1 cellular context compared by ENCODE assay signal in genomic region chr4:75673027-75673958, GRCh38.
TF ChIP-seq lines count a peak whose summit lies in the region.

Gene G3BP2, minus strand, starts transcription at chr4:75673411. Its CDS starts 11,386 bp downstream, at chr4:75662025.

TF ChIP-seq in HepG2, 621 proteins besides CTCF, POLR2A, EP300 and RAD21 (continued from another document and continues in another):
- TF ChIP-seq ARID5B (CRISPR knock-in tag; IDR thresholded peaks at IDR 0.05) (peak; percentile 52; the same call in 1 of the 2 replicates), HOXA3 (CRISPR knock-in tag; IDR thresholded peaks at IDR 0.05) (peak; percentile 92), ZNF776 (CRISPR knock-in tag; IDR thresholded peaks at IDR 0.05) (0 out of 2 replicates have a peak, but pooled peaks have one; percentile 43), ZNF772 (CRISPR knock-in tag; IDR thresholded peaks at IDR 0.05) (peak; percentile 98), TSC22D2 (CRISPR knock-in tag; IDR thresholded peaks at IDR 0.05; ENCODE audit: borderline replicate concordance) (peak; percentile 73; the same call in 1 of the 2 replicates), ZNF224 (CRISPR knock-in tag; IDR thresholded peaks at IDR 0.05) (peak; percentile 98), SMARCC2 (IDR thresholded peaks at IDR 0.05) (no peak), ARNTL (CRISPR knock-in tag; IDR thresholded peaks at IDR 0.05) (peak; percentile 43; the same call in 1 of the 2 replicates), MZF1 (CRISPR knock-in tag; IDR thresholded peaks at IDR 0.05; ENCODE audit: borderline replicate concordance) (0 out of 2 replicates have a peak, but pooled peaks have one; percentile 40), ZBTB39 (CRISPR knock-in tag; IDR thresholded peaks at IDR 0.05) (0 out of 2 replicates have a peak, but pooled peaks have one; percentile 68), DNMT3B (CRISPR knock-in tag; conservative IDR thresholded peaks at IDR 0.05) (peak; percentile 76; the same call in 1 of the 2 replicates), MED8 (CRISPR knock-in tag; IDR thresholded peaks at IDR 0.05; ENCODE audit: insufficient replicate concordance) (peak; percentile 58), CBX1 (IDR thresholded peaks at IDR 0.05; ENCODE audit: low read depth) (no peak), ZNF207 (IDR thresholded peaks at IDR 0.05; ENCODE audit: borderline replicate concordance) (no peak), JUN (CRISPR knock-in tag; IDR thresholded peaks at IDR 0.05) (no peak), PRPF4 (IDR thresholded peaks at IDR 0.05; ENCODE audit: low read depth, low read length, poor library complexity, severe bottlenecking) (no peak), SIN3A (IDR thresholded peaks at IDR 0.05; ENCODE audit: borderline replicate concordance, low read depth, low read length) (peak; percentile 86), SRSF4 (IDR thresholded peaks at IDR 0.05; ENCODE audit: low read depth, low read length, poor library complexity, severe bottlenecking) (no peak), ZBTB44 (CRISPR knock-in tag; IDR thresholded peaks at IDR 0.05) (no peak), ZNF878 (CRISPR knock-in tag; IDR thresholded peaks at IDR 0.05) (peak; percentile 25; the same call in 1 of the 2 replicates), HMGXB4 (CRISPR knock-in tag; IDR thresholded peaks at IDR 0.05; ENCODE audit: borderline replicate concordance in 1 of 2, low read depth in 1 of 2) (peak in 1 of 2 experiments; percentile 65; a peak in 3 of 4 replicates), KMT2A (CRISPR knock-in tag; IDR thresholded peaks at IDR 0.05) (peak; percentile 56; the same call in 1 of the 2 replicates), GPN1 (CRISPR knock-in tag; IDR thresholded peaks at IDR 0.05; ENCODE audit: borderline replicate concordance) (no peak), TBP (CRISPR knock-in tag; IDR thresholded peaks at IDR 0.05) (no peak), ZNF83 (CRISPR knock-in tag; IDR thresholded peaks at IDR 0.05; ENCODE audit: borderline replicate concordance) (no peak; the same call in 1 of the 2 replicates), BRCA1 (CRISPR knock-in tag; IDR thresholded peaks at IDR 0.05) (peak; percentile 72; the same call in 1 of the 2 replicates), ZSCAN21 (CRISPR knock-in tag; IDR thresholded peaks at IDR 0.05; ENCODE audit: borderline replicate concordance) (peak; percentile 81), TFDP2 (CRISPR knock-in tag; IDR thresholded peaks at IDR 0.05) (peak; percentile 75), ZNF558 (CRISPR knock-in tag; IDR thresholded peaks at IDR 0.05; ENCODE audit: borderline replicate concordance) (no peak), MTA1 (CRISPR knock-in tag; IDR thresholded peaks at IDR 0.05; ENCODE audit: borderline replicate concordance) (peak; percentile 70; the same call in 1 of the 2 replicates), ZNF567 (CRISPR knock-in tag; IDR thresholded peaks at IDR 0.05; ENCODE audit: borderline replicate concordance) (peak; percentile 84; the same call in 1 of the 2 replicates), THAP7 (CRISPR knock-in tag; IDR thresholded peaks at IDR 0.05) (no peak), ZNF430 (CRISPR knock-in tag; IDR thresholded peaks at IDR 0.05) (peak; percentile 86; the same call in 1 of the 2 replicates), MBD4 (IDR thresholded peaks at IDR 0.05; ENCODE audit: borderline replicate concordance, low read length) (no peak), SRSF1 (optimal IDR thresholded peaks at IDR 0.05; ENCODE audit: low read depth, low read length) (no peak), ZMAT3 (CRISPR knock-in tag; conservative IDR thresholded peaks at IDR 0.05) (peak; percentile 72; the same call in 1 of the 2 replicates), ZBTB26 (CRISPR knock-in tag; IDR thresholded peaks at IDR 0.05; ENCODE audit: borderline replicate concordance) (no peak), SP2 (CRISPR knock-in tag; IDR thresholded peaks at IDR 0.05) (peak; percentile 77), ZNF253 (CRISPR knock-in tag; IDR thresholded peaks at IDR 0.05; ENCODE audit: borderline replicate concordance) (peak; percentile 41; the same call in 1 of the 2 replicates), SNAI1 (CRISPR knock-in tag; IDR thresholded peaks at IDR 0.05; ENCODE audit: borderline replicate concordance) (no peak; the same call in 1 of the 2 replicates), JDP2 (CRISPR knock-in tag; IDR thresholded peaks at IDR 0.05; ENCODE audit: borderline replicate concordance) (no peak), EEA1 (CRISPR knock-in tag; IDR thresholded peaks at IDR 0.05; ENCODE audit: borderline replicate concordance) (0 out of 2 replicates have a peak, but pooled peaks have one; percentile 55)
- TF ChIP-seq, protein P1, sequence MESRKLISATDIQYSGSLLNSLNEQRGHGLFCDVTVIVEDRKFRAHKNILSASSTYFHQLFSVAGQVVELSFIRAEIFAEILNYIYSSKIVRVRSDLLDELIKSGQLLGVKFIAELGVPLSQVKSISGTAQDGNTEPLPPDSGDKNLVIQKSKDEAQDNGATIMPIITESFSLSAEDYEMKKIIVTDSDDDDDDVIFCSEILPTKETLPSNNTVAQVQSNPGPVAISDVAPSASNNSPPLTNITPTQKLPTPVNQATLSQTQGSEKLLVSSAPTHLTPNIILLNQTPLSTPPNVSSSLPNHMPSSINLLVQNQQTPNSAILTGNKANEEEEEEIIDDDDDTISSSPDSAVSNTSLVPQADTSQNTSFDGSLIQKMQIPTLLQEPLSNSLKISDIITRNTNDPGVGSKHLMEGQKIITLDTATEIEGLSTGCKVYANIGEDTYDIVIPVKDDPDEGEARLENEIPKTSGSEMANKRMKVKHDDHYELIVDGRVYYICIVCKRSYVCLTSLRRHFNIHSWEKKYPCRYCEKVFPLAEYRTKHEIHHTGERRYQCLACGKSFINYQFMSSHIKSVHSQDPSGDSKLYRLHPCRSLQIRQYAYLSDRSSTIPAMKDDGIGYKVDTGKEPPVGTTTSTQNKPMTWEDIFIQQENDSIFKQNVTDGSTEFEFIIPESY (CRISPR knock-in tag; IDR thresholded peaks at IDR 0.05): 0 out of 2 replicates have a peak, but pooled peaks have one; percentile 8
- TF ChIP-seq, protein P2, sequence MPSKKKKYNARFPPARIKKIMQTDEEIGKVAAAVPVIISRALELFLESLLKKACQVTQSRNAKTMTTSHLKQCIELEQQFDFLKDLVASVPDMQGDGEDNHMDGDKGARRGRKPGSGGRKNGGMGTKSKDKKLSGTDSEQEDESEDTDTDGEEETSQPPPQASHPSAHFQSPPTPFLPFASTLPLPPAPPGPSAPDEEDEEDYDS (CRISPR knock-in tag; IDR thresholded peaks at IDR 0.05): peak; percentile 95
- TF ChIP-seq, protein P3, sequence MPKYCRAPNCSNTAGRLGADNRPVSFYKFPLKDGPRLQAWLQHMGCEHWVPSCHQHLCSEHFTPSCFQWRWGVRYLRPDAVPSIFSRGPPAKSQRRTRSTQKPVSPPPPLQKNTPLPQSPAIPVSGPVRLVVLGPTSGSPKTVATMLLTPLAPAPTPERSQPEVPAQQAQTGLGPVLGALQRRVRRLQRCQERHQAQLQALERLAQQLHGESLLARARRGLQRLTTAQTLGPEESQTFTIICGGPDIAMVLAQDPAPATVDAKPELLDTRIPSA (CRISPR knock-in tag; IDR thresholded peaks at IDR 0.05; ENCODE audit: borderline replicate concordance): no peak; the same call in 1 of the 2 replicates
- TF ChIP-seq, protein P4, sequence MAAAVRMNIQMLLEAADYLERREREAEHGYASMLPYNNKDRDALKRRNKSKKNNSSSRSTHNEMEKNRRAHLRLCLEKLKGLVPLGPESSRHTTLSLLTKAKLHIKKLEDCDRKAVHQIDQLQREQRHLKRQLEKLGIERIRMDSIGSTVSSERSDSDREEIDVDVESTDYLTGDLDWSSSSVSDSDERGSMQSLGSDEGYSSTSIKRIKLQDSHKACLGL (CRISPR knock-in tag; IDR thresholded peaks at IDR 0.05): peak; percentile 82
